8 cellular contexts compared by ENCODE assay signal in genomic region chr5:157271740-157272271, GRCh38.
A peak's percentile ranks its signal among the peaks of the same experiment; 100 is the strongest.
DNase-seq lines count a peak whose midpoint lies in the region; ATAC-seq lines count a peak whose summit lies in the region.

No MANE protein-coding gene starts in this region.

- H3K9ac ChIP-seq in endocrine pancreas (ENCODE audit: control insufficient read depth, insufficient read depth, low read length) = peak overlapping the region; percentile 30

- no peaks in the 10 kb centered on the region for H3K27me3 ChIP-seq in endocrine pancreas (ENCODE audit: control insufficient read depth, insufficient read depth, low read length)

- no peaks in the 10 kb centered on the region for H3K9me3 ChIP-seq in endocrine pancreas (ENCODE audit: control insufficient read depth, low read length)

- H3K36me3 ChIP-seq in endocrine pancreas (ENCODE audit: control insufficient read depth, insufficient read depth, low read length) = no peaks in the 10 kb centered on the region

- peaks cover 12% of the 10 kb centered on the region for H3K4me1 ChIP-seq in endocrine pancreas (ENCODE audit: control insufficient read depth, insufficient read depth, low read length)

- H3K4me3 Mint-ChIP-seq in stimulated activated effector memory CD8-positive, alpha-beta T cell treated with anti-CD3 and anti-CD28 coated beads, Interleukin-12 subunit alpha, Interleukin-12 subunit beta, amount 100 ng/mL, for 72 hours = peak overlapping the region; percentile 88

- ATAC-seq in HG03354 (IDR thresholded peaks at IDR 0.05; ENCODE audit: poor library complexity, severe bottlenecking, unreplicated experiment) = peak; percentile 90
- ATAC-seq in stimulated activated effector memory CD8-positive, alpha-beta T cell treated with anti-CD3 and anti-CD28 coated beads, Interleukin-12 subunit alpha, Interleukin-12 subunit beta, amount 100 ng/mL, for 72 hours = peak; percentile 92

- no peaks in the 10 kb centered on the region for H3K9me3 Mint-ChIP-seq in stimulated activated effector memory CD8-positive, alpha-beta T cell treated with anti-CD3 and anti-CD28 coated beads, Interleukin-12 subunit alpha, Interleukin-12 subunit beta, amount 100 ng/mL, for 72 hours

- H3K27ac Mint-ChIP-seq in stimulated activated effector memory CD8-positive, alpha-beta T cell treated with anti-CD3 and anti-CD28 coated beads, Interleukin-12 subunit alpha, Interleukin-12 subunit beta, amount 100 ng/mL, for 72 hours = peak overlapping the region; percentile 97

- DNase-seq in NCI-H2107 treated with DMSO at 0.1 percent for 48 hours (lab: John Stamatoyannopoulos, UW; ENCODE audit: unreplicated experiment) = peak; percentile 49
- no peak for DNase-seq in NCI-H2107 (lab: John Stamatoyannopoulos, UW)
- DNase-seq in activated CD4-positive, alpha-beta T cell treated with anti-CD3 and anti-CD28 coated beads for 24 hours (ENCODE audit: low read depth in 2 of 2) = peak; percentile 49 to 64
- DNase-seq in stimulated activated effector memory CD8-positive, alpha-beta T cell treated with anti-CD3 and anti-CD28 coated beads, Interleukin-12 subunit alpha, Interleukin-12 subunit beta, amount 100 ng/mL, for 72 hours (ENCODE audit: low spot score in 2 of 2) = peak; percentile 59 to 91
- DNase-seq in NCI-H187 (lab: John Stamatoyannopoulos, UW) = no peak
- no peak for DNase-seq in NCI-H1417 treated with DMSO at 0.1 percent for 48 hours (lab: John Stamatoyannopoulos, UW)

- H3K36me3 Mint-ChIP-seq in stimulated activated effector memory CD8-positive, alpha-beta T cell treated with anti-CD3 and anti-CD28 coated beads, Interleukin-12 subunit alpha, Interleukin-12 subunit beta, amount 100 ng/mL, for 72 hours = peaks cover 65% of the 10 kb centered on the region

- H3K4me3 ChIP-seq in endocrine pancreas (ENCODE audit: control insufficient read depth, insufficient read depth, low read length) = no peak overlapping the region

- H3K4me1 Mint-ChIP-seq in stimulated activated effector memory CD8-positive, alpha-beta T cell treated with anti-CD3 and anti-CD28 coated beads, Interleukin-12 subunit alpha, Interleukin-12 subunit beta, amount 100 ng/mL, for 72 hours = peaks cover 80% of the 10 kb centered on the region

Comparison
In these comparisons a context has a peak if more than half of its experiments do, and no peak if none do; other contexts are left out.
1. DNase-seq: peak in NCI-H2107 treated with DMSO at 0.1 percent for 48 hours (single experiment), activated CD4-positive, alpha-beta T cell treated with anti-CD3 and anti-CD28 coated beads for 24 hours (2 of 2) and stimulated activated effector memory CD8-positive, alpha-beta T cell treated with anti-CD3 and anti-CD28 coated beads, Interleukin-12 subunit alpha, Interleukin-12 subunit beta, amount 100 ng/mL, for 72 hours (2 of 2); none in NCI-H2107 (single experiment), NCI-H187 (0 of 2) and NCI-H1417 treated with DMSO at 0.1 percent for 48 hours (single experiment).